2 cellular contexts compared by ENCODE assay signal in genomic region chr21:33650230-33650629, GRCh38.
TF ChIP-seq lines count a peak whose summit lies in the region.

No MANE protein-coding gene starts in this region.

TF ChIP-seq in endothelial cell of umbilical vein, 7 proteins besides CTCF, POLR2A, EP300 and RAD21:
- TF ChIP-seq MYC (IDR thresholded peaks at IDR 0.05; ENCODE audit: low read depth, low read length) (no peak), EZH2 (IDR thresholded peaks at IDR 0.05; ENCODE audit: borderline replicate concordance, low read depth, low read length, severe bottlenecking) (no peak), POLR2AphosphoS5 (IDR thresholded peaks at IDR 0.05; ENCODE audit: insufficient read depth, low read depth, low read length) (no peak), GATA2 (IDR thresholded peaks at IDR 0.05; ENCODE audit: insufficient read depth, insufficient read length, low read depth, low read length) (no peak), MAX (IDR thresholded peaks at IDR 0.05; ENCODE audit: insufficient read depth, insufficient read length) (no peak), FOS (IDR thresholded peaks at IDR 0.05; ENCODE audit: borderline replicate concordance, insufficient read depth, low read length) (no peak), JUN (IDR thresholded peaks at IDR 0.05; ENCODE audit: borderline replicate concordance, insufficient read depth, insufficient read length, low read depth) (no peak)

TF ChIP-seq in SK-N-SH, 30 proteins besides CTCF, POLR2A, EP300 and RAD21:
- TF ChIP-seq FOXJ3 (CRISPR knock-in tag; IDR thresholded peaks at IDR 0.05) = no peak
- TF ChIP-seq GABPA (IDR thresholded peaks at IDR 0.05; ENCODE audit: low read depth) = no peak
- no peak for TF ChIP-seq GATA2 (CRISPR knock-in tag; IDR thresholded peaks at IDR 0.05)
- no peak for TF ChIP-seq POLR2AphosphoS5 (IDR thresholded peaks at IDR 0.05; ENCODE audit: low read depth, low read length)
